10 cellular contexts compared by ENCODE assay signal in the genomic region with DNA sequence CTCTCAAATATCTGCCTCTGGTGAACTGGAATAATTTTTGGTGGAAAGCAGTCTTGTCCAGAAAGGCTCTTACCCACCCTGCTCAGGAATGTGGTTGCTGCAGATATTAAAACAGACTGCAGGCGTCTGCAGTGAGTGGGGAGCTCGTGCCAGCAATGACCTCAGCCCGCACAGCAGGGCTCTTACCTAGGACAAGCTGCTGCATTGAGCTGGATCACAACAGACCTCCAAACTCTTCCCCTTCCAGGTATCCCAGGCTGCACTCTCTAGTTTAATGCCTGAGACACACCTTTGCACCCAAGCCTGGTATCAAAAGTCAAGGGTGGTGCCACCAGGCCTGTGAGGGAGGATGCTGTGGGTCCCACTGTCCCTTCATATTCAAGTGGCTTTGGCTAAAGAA.
DNase-seq lines count a peak whose midpoint lies in the region; ATAC-seq and TF ChIP-seq lines count a peak whose summit lies in the region.
"Had no signal": no experiment of that assay in that cellular context is flagged by ENCODE, and none has a peak within 500 bp of the region (broad histone marks: within the 10 kb centered on the region; RNA-seq: fewer than 3 reads in every experiment).

No MANE protein-coding gene starts in this region.

- no peaks in the 10 kb centered on the region for H3K9me3 ChIP-seq in CD8-positive, alpha-beta T cell (ENCODE audit: low read length)

- DNase-seq in EL = peak; percentile 39
- peak; percentile 47 for DNase-seq in NCI-H2196 treated with DMSO at 0.1 percent for 48 hours (lab: John Stamatoyannopoulos, UW; ENCODE audit: unreplicated experiment)
- peak; percentile 18 for DNase-seq in epithelial cell of prostate (ENCODE audit: low read depth, low spot score)
- no peak for DNase-seq in neural crest cell (ENCODE audit: low read depth, low spot score)
- no peak for DNase-seq in NCI-H2171 (lab: John Stamatoyannopoulos, UW)
- DNase-seq in nephron progenitor cell = no peak
- DNase-seq in CD8-positive, alpha-beta T cell = no peak
- DNase-seq: NCI-H1105 had no signal

- CTCF ChIA-PET in CD8-positive, alpha-beta T cell (lab: Charles Lee) = no interaction called here

- no peaks in the 10 kb centered on the region for H3K9me3 Mint-ChIP-seq in neural crest cell
- H3K9me3 Mint-ChIP-seq in nephron progenitor cell = no peaks in the 10 kb centered on the region
- H3K9me3 Mint-ChIP-seq in CD8-positive, alpha-beta T cell = no peaks in the 10 kb centered on the region

- H3K27ac Mint-ChIP-seq in neural crest cell (ENCODE audit: unreplicated experiment) = no peak overlapping the region
- H3K27ac Mint-ChIP-seq in nephron progenitor cell = no peak overlapping the region
- H3K27ac Mint-ChIP-seq in CD8-positive, alpha-beta T cell = no peak overlapping the region
- H3K27ac Mint-ChIP-seq: activated naive CD8-positive, alpha-beta T cell had no signal

- no peak overlapping the region for H3K27ac ChIP-seq in epithelial cell of prostate
- H3K27ac ChIP-seq in CD8-positive, alpha-beta T cell (ENCODE audit: low read depth, low read length) = no peak overlapping the region

- POLR2A ChIA-PET in CD8-positive, alpha-beta T cell (lab: Charles Lee) = no interaction called here

- H3K4me3 Mint-ChIP-seq in neural crest cell (no peak overlapping the region), nephron progenitor cell (no peak overlapping the region)
- H3K4me3 Mint-ChIP-seq in CD8-positive, alpha-beta T cell = no peak overlapping the region
- H3K4me3 Mint-ChIP-seq: activated naive CD8-positive, alpha-beta T cell had no signal

- ATAC-seq in GM21515 (IDR thresholded peaks at IDR 0.05; ENCODE audit: unreplicated experiment) = no peak
- no peak for ATAC-seq in CD8-positive, alpha-beta T cell

- H3K27me3 ChIP-seq in CD8-positive, alpha-beta T cell (ENCODE audit: insufficient read depth, low read length) = no peaks in the 10 kb centered on the region

- H3K36me3 ChIP-seq in CD8-positive, alpha-beta T cell (ENCODE audit: insufficient read depth, low read length) = no peaks in the 10 kb centered on the region

- peak; percentile 28 for TF ChIP-seq CTCF in neural crest cell (conservative IDR thresholded peaks at IDR 0.05)
- no peak for TF ChIP-seq CTCF in nephron progenitor cell (IDR thresholded peaks at IDR 0.05)
- TF ChIP-seq CTCF in CD8-positive, alpha-beta T cell (IDR thresholded peaks at IDR 0.05) = no peak

- no peaks in the 10 kb centered on the region for H3K4me1 ChIP-seq in CD8-positive, alpha-beta T cell (ENCODE audit: insufficient read depth, low read length)

- no peak overlapping the region for H3K4me3 ChIP-seq in CD8-positive, alpha-beta T cell (ENCODE audit: low read depth, low read length)

- H3K4me1 Mint-ChIP-seq in neural crest cell (peaks cover 29% of the 10 kb centered on the region), nephron progenitor cell (peaks cover 76% of the 10 kb centered on the region)
- no peaks in the 10 kb centered on the region for H3K4me1 Mint-ChIP-seq in CD8-positive, alpha-beta T cell (ENCODE audit: low read depth)

- no peaks in the 10 kb centered on the region for H3K36me3 Mint-ChIP-seq in neural crest cell (ENCODE audit: low read depth)
- no peaks in the 10 kb centered on the region for H3K36me3 Mint-ChIP-seq in nephron progenitor cell (ENCODE audit: low read depth)
- H3K36me3 Mint-ChIP-seq in CD8-positive, alpha-beta T cell = no peaks in the 10 kb centered on the region
- H3K36me3 Mint-ChIP-seq: activated naive CD8-positive, alpha-beta T cell had no signal

- intact Hi-C loops in CD8-positive, alpha-beta T cell (cut with DNase I, micrococcal nuclease) = no loop called here

- H3K27me3 Mint-ChIP-seq in neural crest cell (ENCODE audit: low read depth) = peaks cover 79% of the 10 kb centered on the region
- peaks cover 15% of the 10 kb centered on the region for H3K27me3 Mint-ChIP-seq in nephron progenitor cell (ENCODE audit: low read depth, poor library complexity)
- H3K27me3 Mint-ChIP-seq in CD8-positive, alpha-beta T cell (ENCODE audit: low read depth) = no peaks in the 10 kb centered on the region
- H3K27me3 Mint-ChIP-seq: activated naive CD8-positive, alpha-beta T cell had no signal

Comparison
In these comparisons a context has a peak if more than half of its experiments do, and no peak if none do; other contexts are left out.
1. DNase-seq: peak in EL (single experiment), NCI-H2196 treated with DMSO at 0.1 percent for 48 hours (single experiment) and epithelial cell of prostate (single experiment); none in neural crest cell (single experiment), NCI-H2171 (single experiment), nephron progenitor cell (single experiment) and CD8-positive, alpha-beta T cell (0 of 7).